ENCODE assay signal across 8 cellular contexts in genomic region chr1:17053071-17053684, GRCh38. TPM values are rescaled to one million over a fixed set of nuclear protein-coding genes. Genes with fewer than 3 reads are reported as not detected.
DNase-seq lines count a peak whose midpoint lies in the region; ATAC-seq and TF ChIP-seq lines count a peak whose summit lies in the region.

No MANE protein-coding gene starts in this region.

- peak overlapping the region; percentile 97 for H3K27ac Mint-ChIP-seq in activated CD8-positive, alpha-beta memory T cell treated with anti-CD3 and anti-CD28 coated beads, Interleukin-2, amount 10 ng/mL, durations not matched to agents 7 days and 5 days

- peaks cover 0 to 15% of the 10 kb centered on the region in 2 donors for H3K36me3 ChIP-seq in adrenal gland (replicated peaks in 1 of 2)
- peaks cover 0 to 5% (median 1%) of the 10 kb centered on the region in 4 donors for H3K36me3 ChIP-seq in liver (ENCODE audit: control insufficient read depth in 4 of 4, insufficient read depth in 3 of 4, low read depth in 1 of 4, low read length in 3 of 4)
- peaks cover 0 to 16% (median 0%) of the 10 kb centered on the region in 3 donors for H3K36me3 ChIP-seq in tibial nerve

- H3K9ac ChIP-seq in liver (ENCODE audit: low read depth in 1 of 2, low read length in 2 of 2) = peak overlapping the region; percentile 90 to 94

- H3K4me3 ChIP-seq in adrenal gland (peak overlapping the region; percentile 56 to 79 (median 62)), liver (ENCODE audit: low read depth in 1 of 3, low read length in 3 of 3) (peak overlapping the region; percentile 79 to 99 (median 97)), tibial nerve (peak overlapping the region; percentile 69 to 85 (median 72))

- DNase-seq in activated CD8-positive, alpha-beta memory T cell treated with anti-CD3 and anti-CD28 coated beads, Interleukin-2, amount 10 ng/mL, durations not matched to agents 7 days and 5 days = no peak
- no peak for DNase-seq in activated CD8-positive, alpha-beta memory T cell treated with anti-CD3 and anti-CD28 coated beads for 24 hours
- no peak for DNase-seq in adrenal gland
- no peak for DNase-seq in tibial nerve (ENCODE audit: low spot score in 2 of 2)
- DNase-seq in GM19238 (ENCODE audit: insufficient read length, low spot score) = no peak
- no peak for DNase-seq in posterior vena cava (ENCODE audit: low spot score)

- peak overlapping the region in 4 of 5 donors; percentile 74 to 90 (median 86) for H3K27ac ChIP-seq in adrenal gland
- peak overlapping the region; percentile 90 to 93 for H3K27ac ChIP-seq in liver (ENCODE audit: low read depth in 1 of 2, low read length in 2 of 2)
- H3K27ac ChIP-seq in tibial nerve = peak overlapping the region; percentile 91 to 96 (median 93)

- no peaks in the 10 kb centered on the region for H3K27me3 ChIP-seq in adrenal gland
- H3K27me3 ChIP-seq in liver (ENCODE audit: control insufficient read depth in 4 of 4, insufficient read depth in 4 of 4, low read length in 3 of 4) = no peaks in the 10 kb centered on the region
- no peaks in the 10 kb centered on the region for H3K27me3 ChIP-seq in tibial nerve

- peaks cover 13% of the 10 kb centered on the region for H3K36me3 Mint-ChIP-seq in activated CD8-positive, alpha-beta memory T cell treated with anti-CD3 and anti-CD28 coated beads, Interleukin-2, amount 10 ng/mL, durations not matched to agents 7 days and 5 days

- H3K4me1 ChIP-seq in adrenal gland (replicated peaks in 1 of 2) (peaks cover 11 to 14% of the 10 kb centered on the region in 2 donors), liver (ENCODE audit: control insufficient read depth in 4 of 4, insufficient read depth in 4 of 4, low read length in 3 of 4) (peaks cover 4 to 23% (median 19%) of the 10 kb centered on the region in 4 donors), tibial nerve (peaks cover 0 to 29% (median 15%) of the 10 kb centered on the region in 4 donors)

- no peak for TF ChIP-seq EP300 in tibial nerve (IDR thresholded peaks at IDR 0.05)

- WGBS in adrenal gland, 4 donors = 4 to 6% (median 5%) methylated on average over 12 of the region's 12 CpGs
- 3% methylated on average over 12 of the region's 12 CpGs for WGBS in liver
- 5% methylated on average over 12 of the region's 12 CpGs for WGBS in tibial nerve, 2 donors

- TF ChIP-seq RAD21 in liver (IDR thresholded peaks at IDR 0.05) = no peak

- CTCF ChIA-PET in activated CD8-positive, alpha-beta memory T cell treated with anti-CD3 and anti-CD28 coated beads, Interleukin-2, amount 10 ng/mL, durations not matched to agents 7 days and 5 days (lab: Charles Lee) = interaction anchor here (0.8 to 2.0 kb wide), 3 partner anchors 13 to 93 kb away, joined by 3 to 6 read pairs (median 4); no protein-coding TSS in a partner anchor

- H3K9me3 ChIP-seq in adrenal gland (replicated peaks in 1 of 3) = no peaks in the 10 kb centered on the region
- no peaks in the 10 kb centered on the region for H3K9me3 ChIP-seq in liver (ENCODE audit: control insufficient read depth in 4 of 4, low read length in 3 of 4)
- no peaks in the 10 kb centered on the region for H3K9me3 ChIP-seq in tibial nerve

- intact Hi-C loops in adrenal gland (cut with DNase I) (loop anchor here in 1 of 2 donors (5.0 kb wide), 1 partner anchor 96 kb away; no protein-coding TSS in a partner anchor), posterior vena cava (cut with DNase I) (no loop called here)

- H3K4me1 Mint-ChIP-seq in activated CD8-positive, alpha-beta memory T cell treated with anti-CD3 and anti-CD28 coated beads, Interleukin-2, amount 10 ng/mL, durations not matched to agents 7 days and 5 days = peaks cover 22% of the 10 kb centered on the region

- no peaks in the 10 kb centered on the region for H3K9me3 Mint-ChIP-seq in activated CD8-positive, alpha-beta memory T cell treated with anti-CD3 and anti-CD28 coated beads, Interleukin-2, amount 10 ng/mL, durations not matched to agents 7 days and 5 days (ENCODE audit: low read depth)

- TF ChIP-seq POLR2A in adrenal gland (IDR thresholded peaks at IDR 0.05) = no peak
- no peak for TF ChIP-seq POLR2A in tibial nerve (IDR thresholded peaks at IDR 0.05)

- peaks cover 2% of the 10 kb centered on the region for H3K27me3 Mint-ChIP-seq in activated CD8-positive, alpha-beta memory T cell treated with anti-CD3 and anti-CD28 coated beads, Interleukin-2, amount 10 ng/mL, durations not matched to agents 7 days and 5 days

- H3K4me3 Mint-ChIP-seq in activated CD8-positive, alpha-beta memory T cell treated with anti-CD3 and anti-CD28 coated beads, Interleukin-2, amount 10 ng/mL, durations not matched to agents 7 days and 5 days = peak overlapping the region; percentile 89

- ATAC-seq in activated CD8-positive, alpha-beta memory T cell treated with anti-CD3 and anti-CD28 coated beads, Interleukin-2, amount 10 ng/mL, durations not matched to agents 7 days and 5 days = no peak
- no peak for ATAC-seq in HG03280 (IDR thresholded peaks at IDR 0.05; ENCODE audit: unreplicated experiment)

- TF ChIP-seq CTCF in adrenal gland (IDR thresholded peaks at IDR 0.05) (no peak), liver (IDR thresholded peaks at IDR 0.05; ENCODE audit: low read depth, low read length, missing input control) (no peak), tibial nerve (IDR thresholded peaks at IDR 0.05) (no peak)

TF ChIP-seq in liver, 16 proteins besides CTCF, POLR2A, EP300 and RAD21 (continues in another document):
- TF ChIP-seq FOXA1 (IDR thresholded peaks at IDR 0.05) = no peak
- TF ChIP-seq NR2F2 (IDR thresholded peaks at IDR 0.05) = no peak
- no peak for TF ChIP-seq TAF1 (conservative IDR thresholded peaks at IDR 0.05)
- TF ChIP-seq EGR1 (IDR thresholded peaks at IDR 0.05; ENCODE audit: low read depth in 2 of 2) = no peak
- TF ChIP-seq HNF4G (IDR thresholded peaks at IDR 0.05) = no peak
- no peak for TF ChIP-seq RXRA (IDR thresholded peaks at IDR 0.05)
- TF ChIP-seq, protein P1, sequence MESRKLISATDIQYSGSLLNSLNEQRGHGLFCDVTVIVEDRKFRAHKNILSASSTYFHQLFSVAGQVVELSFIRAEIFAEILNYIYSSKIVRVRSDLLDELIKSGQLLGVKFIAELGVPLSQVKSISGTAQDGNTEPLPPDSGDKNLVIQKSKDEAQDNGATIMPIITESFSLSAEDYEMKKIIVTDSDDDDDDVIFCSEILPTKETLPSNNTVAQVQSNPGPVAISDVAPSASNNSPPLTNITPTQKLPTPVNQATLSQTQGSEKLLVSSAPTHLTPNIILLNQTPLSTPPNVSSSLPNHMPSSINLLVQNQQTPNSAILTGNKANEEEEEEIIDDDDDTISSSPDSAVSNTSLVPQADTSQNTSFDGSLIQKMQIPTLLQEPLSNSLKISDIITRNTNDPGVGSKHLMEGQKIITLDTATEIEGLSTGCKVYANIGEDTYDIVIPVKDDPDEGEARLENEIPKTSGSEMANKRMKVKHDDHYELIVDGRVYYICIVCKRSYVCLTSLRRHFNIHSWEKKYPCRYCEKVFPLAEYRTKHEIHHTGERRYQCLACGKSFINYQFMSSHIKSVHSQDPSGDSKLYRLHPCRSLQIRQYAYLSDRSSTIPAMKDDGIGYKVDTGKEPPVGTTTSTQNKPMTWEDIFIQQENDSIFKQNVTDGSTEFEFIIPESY (IDR thresholded peaks at IDR 0.05) = no peak
- no peak for TF ChIP-seq GABPA (IDR thresholded peaks at IDR 0.05 in 1 of 2, conservative IDR thresholded peaks at IDR 0.05 in 1 of 2)
- no peak for TF ChIP-seq SP1 (IDR thresholded peaks at IDR 0.05)
- TF ChIP-seq, protein P2, sequence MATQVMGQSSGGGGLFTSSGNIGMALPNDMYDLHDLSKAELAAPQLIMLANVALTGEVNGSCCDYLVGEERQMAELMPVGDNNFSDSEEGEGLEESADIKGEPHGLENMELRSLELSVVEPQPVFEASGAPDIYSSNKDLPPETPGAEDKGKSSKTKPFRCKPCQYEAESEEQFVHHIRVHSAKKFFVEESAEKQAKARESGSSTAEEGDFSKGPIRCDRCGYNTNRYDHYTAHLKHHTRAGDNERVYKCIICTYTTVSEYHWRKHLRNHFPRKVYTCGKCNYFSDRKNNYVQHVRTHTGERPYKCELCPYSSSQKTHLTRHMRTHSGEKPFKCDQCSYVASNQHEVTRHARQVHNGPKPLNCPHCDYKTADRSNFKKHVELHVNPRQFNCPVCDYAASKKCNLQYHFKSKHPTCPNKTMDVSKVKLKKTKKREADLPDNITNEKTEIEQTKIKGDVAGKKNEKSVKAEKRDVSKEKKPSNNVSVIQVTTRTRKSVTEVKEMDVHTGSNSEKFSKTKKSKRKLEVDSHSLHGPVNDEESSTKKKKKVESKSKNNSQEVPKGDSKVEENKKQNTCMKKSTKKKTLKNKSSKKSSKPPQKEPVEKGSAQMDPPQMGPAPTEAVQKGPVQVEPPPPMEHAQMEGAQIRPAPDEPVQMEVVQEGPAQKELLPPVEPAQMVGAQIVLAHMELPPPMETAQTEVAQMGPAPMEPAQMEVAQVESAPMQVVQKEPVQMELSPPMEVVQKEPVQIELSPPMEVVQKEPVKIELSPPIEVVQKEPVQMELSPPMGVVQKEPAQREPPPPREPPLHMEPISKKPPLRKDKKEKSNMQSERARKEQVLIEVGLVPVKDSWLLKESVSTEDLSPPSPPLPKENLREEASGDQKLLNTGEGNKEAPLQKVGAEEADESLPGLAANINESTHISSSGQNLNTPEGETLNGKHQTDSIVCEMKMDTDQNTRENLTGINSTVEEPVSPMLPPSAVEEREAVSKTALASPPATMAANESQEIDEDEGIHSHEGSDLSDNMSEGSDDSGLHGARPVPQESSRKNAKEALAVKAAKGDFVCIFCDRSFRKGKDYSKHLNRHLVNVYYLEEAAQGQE (IDR thresholded peaks at IDR 0.05) = no peak
- TF ChIP-seq, protein P3, sequence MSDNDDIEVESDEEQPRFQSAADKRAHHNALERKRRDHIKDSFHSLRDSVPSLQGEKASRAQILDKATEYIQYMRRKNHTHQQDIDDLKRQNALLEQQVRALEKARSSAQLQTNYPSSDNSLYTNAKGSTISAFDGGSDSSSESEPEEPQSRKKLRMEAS (IDR thresholded peaks at IDR 0.05) = no peak
- no peak for TF ChIP-seq JUND (IDR thresholded peaks at IDR 0.05)

RNA-seq across cellular contexts. Expression of gene SDHB, which starts 0.7 kb away (rescaled TPM):
- 100 to 1,000 TPM; 108 TPM for total RNA-seq in activated CD8-positive, alpha-beta memory T cell treated with anti-CD3 and anti-CD28 coated beads, Interleukin-2, amount 10 ng/mL, durations not matched to agents 7 days and 5 days
- total RNA-seq in adrenal gland = 100 to 1,000 TPM; 108 to 243 (median 152) TPM
- 100 to 1,000 TPM in 1 of 3 donors, 10 to 100 TPM in 2; 52.3 to 228 (median 64.9) TPM for polyA plus RNA-seq in adrenal gland
- total RNA-seq in liver = 100 to 1,000 TPM in 1 of 2 donors, 10 to 100 TPM in 1; 73.9 to 138 TPM
- polyA plus RNA-seq in liver = 100 to 1,000 TPM; 206 to 279 TPM
- total RNA-seq in tibial nerve = 100 to 1,000 TPM in 1 of 4 donors, 10 to 100 TPM in 3; 79.6 to 130 (median 86.3) TPM
- total RNA-seq in posterior vena cava = 10 to 100 TPM; 77.7 to 80.5 TPM

RNA-seq across cellular contexts. Expression of gene ATP13A2, which starts 41.5 kb away (rescaled TPM):
- total RNA-seq in activated CD8-positive, alpha-beta memory T cell treated with anti-CD3 and anti-CD28 coated beads, Interleukin-2, amount 10 ng/mL, durations not matched to agents 7 days and 5 days = 10 to 100 TPM; 49.2 to 52.9 TPM
- total RNA-seq in adrenal gland = 10 to 100 TPM; 27.0 to 82.4 (median 43.7) TPM
- polyA plus RNA-seq in adrenal gland = 10 to 100 TPM; 11.8 to 51.9 (median 34.1) TPM
- total RNA-seq in liver = 10 to 100 TPM in 1 of 2 donors, 1 to 10 TPM in 1; 9.9 to 12.2 TPM
- polyA plus RNA-seq in liver = 1 to 10 TPM; 2.4 to 6.3 TPM
- total RNA-seq in tibial nerve = 10 to 100 TPM; 29.7 to 64.2 (median 42.1) TPM
- 10 to 100 TPM; 20.2 to 27.6 TPM for total RNA-seq in posterior vena cava
